13 cellular contexts compared by ENCODE assay signal in genomic region chr10:23362879-23363787, GRCh38. TPM values are rescaled to one million over a fixed set of nuclear protein-coding genes. Genes with fewer than 3 reads are reported as not detected.
DNase-seq lines count a peak whose midpoint lies in the region; ATAC-seq and TF ChIP-seq lines count a peak whose summit lies in the region.
"Had no signal": no experiment of that assay in that cellular context is flagged by ENCODE, and none has a peak within 500 bp of the region (broad histone marks: within the 10 kb centered on the region; RNA-seq: fewer than 3 reads in every experiment).

No MANE protein-coding gene starts in this region.

- in situ Hi-C loops in GM13976 (cut with MboI; ENCODE audit: low sequenced_read_pairs, unreplicated experiment) = no loop called here

- H3K36me3 ChIP-seq in H7 (replicated peaks; ENCODE audit: control insufficient read depth, insufficient read depth, low read length) = no peaks in the 10 kb centered on the region
- H3K36me3 ChIP-seq: brain microvascular endothelial cell had no signal

- peaks cover 8% of the 10 kb centered on the region for H3K9me3 Mint-ChIP-seq in activated naive CD8-positive, alpha-beta T cell (ENCODE audit: low read depth)
- H3K9me3 Mint-ChIP-seq: IgD-negative memory B cell had no signal

- DNase-seq in GM13976 (ENCODE audit: low spot score) (peak; percentile 37), H7 (no peak), HK-2 (ENCODE audit: unreplicated experiment) (no peak), Kasumi-1 (lab: John Stamatoyannopoulos, UW) (no peak), UCSD-AML1 (lab: John Stamatoyannopoulos, UW; ENCODE audit: unreplicated experiment) (no peak)
- DNase-seq: brain microvascular endothelial cell, immature natural killer cell, Right ventricle myocardium superior had no signal

- no peaks in the 10 kb centered on the region for H3K27me3 Mint-ChIP-seq in activated naive CD8-positive, alpha-beta T cell

- peaks cover 5% of the 10 kb centered on the region for H3K36me3 Mint-ChIP-seq in activated naive CD8-positive, alpha-beta T cell
- H3K36me3 Mint-ChIP-seq: IgD-negative memory B cell, immature natural killer cell had no signal

- H3K4me3 Mint-ChIP-seq in activated naive CD8-positive, alpha-beta T cell = peak overlapping the region; percentile 87
- H3K4me3 Mint-ChIP-seq: immature natural killer cell had no signal

- peaks cover 57% of the 10 kb centered on the region for H3K4me1 Mint-ChIP-seq in activated naive CD8-positive, alpha-beta T cell (ENCODE audit: low read depth)

- no peak overlapping the region for H3K4me3 ChIP-seq in H7 (ENCODE audit: insufficient read depth, low read depth, low read length)

- TF ChIP-seq CTCF in GM13976 (IDR thresholded peaks at IDR 0.05; ENCODE audit: borderline replicate concordance, control extremely low read depth, extremely low read depth, insufficient read depth, missing control alignments) = no peak

- no peaks in the 10 kb centered on the region for H3K27me3 ChIP-seq in H7 (ENCODE audit: control insufficient read depth, insufficient read depth, low read length)
- H3K27me3 ChIP-seq: brain microvascular endothelial cell had no signal

- H3K27ac Mint-ChIP-seq in activated naive CD8-positive, alpha-beta T cell = peak overlapping the region; percentile 99
- H3K27ac Mint-ChIP-seq: IgD-negative memory B cell, immature natural killer cell had no signal

- ATAC-seq in GM21526 (IDR thresholded peaks at IDR 0.05; ENCODE audit: low FRiP score, unreplicated experiment) (peak; percentile 54), HG03469 (IDR thresholded peaks at IDR 0.05; ENCODE audit: unreplicated experiment) (peak; percentile 31)
- ATAC-seq: sciatic nerve had no signal

RNA-seq across cellular contexts. Expression of gene C10orf67, which starts 18.5 kb away (rescaled TPM):
- total RNA-seq in H7 (2014; rRNA removed; shearing (Covaris generic)) = not detected in 2 replicates
